ENCODE assay signal across 8 cellular contexts in genomic region chr14:80587096-80587724, GRCh38.
A peak's percentile ranks its signal among the peaks of the same experiment; 100 is the strongest.
DNase-seq lines count a peak whose midpoint lies in the region; ATAC-seq and TF ChIP-seq lines count a peak whose summit lies in the region.

No MANE protein-coding gene starts in this region.

- DNase-seq in COLO829 (ENCODE audit: low spot score) (peak; percentile 12), GM13977 (ENCODE audit: low spot score) (peak; percentile 17), NCI-H1694 (lab: John Stamatoyannopoulos, UW) (peak; percentile 38), astrocyte of the hippocampus (ENCODE audit: low read depth, low spot score) (peak; percentile 65), left lung (no peak), NCI-H2029 treated with DMSO at 0.1 percent for 48 hours (lab: John Stamatoyannopoulos, UW) (no peak), GDM1 (lab: John Stamatoyannopoulos, UW) (no peak)

- H3K4me3 ChIP-seq in left lung = no peak overlapping the region

- in situ Hi-C loops in GM13977 (cut with MboI; ENCODE audit: low pct_unique_long_range_greater_than_20kb, low sequenced_read_pairs, unreplicated experiment) = no loop called here

- ATAC-seq in HG02642 (IDR thresholded peaks at IDR 0.05; ENCODE audit: poor library complexity, unreplicated experiment) (peak; percentile 97), left lung (peak; percentile 74)

- no peaks in the 10 kb centered on the region for H3K27me3 ChIP-seq in left lung

- no peaks in the 10 kb centered on the region for H3K4me1 ChIP-seq in left lung

- H3K36me3 ChIP-seq in left lung = no peaks in the 10 kb centered on the region

- intact Hi-C loops in left lung (cut with DNase I) = no loop called here

- peaks cover 0 to 5% of the 10 kb centered on the region in 2 donors for H3K9me3 ChIP-seq in left lung

- no peak overlapping the region for H3K27ac ChIP-seq in left lung

- TF ChIP-seq CTCF in GM13977 (IDR thresholded peaks at IDR 0.05; ENCODE audit: extremely low read depth, insufficient read depth, missing control alignments) (peak; percentile 50), left lung (IDR thresholded peaks at IDR 0.05) (peak in 1 of 2 donors; percentile 26)

Comparison
In these comparisons a context has a peak if more than half of its experiments do, and no peak if none do; other contexts are left out.
1. DNase-seq: peak in COLO829 (single experiment), GM13977 (single experiment), NCI-H1694 (single experiment) and astrocyte of the hippocampus (single experiment); none in left lung (0 of 2), NCI-H2029 treated with DMSO at 0.1 percent for 48 hours (single experiment) and GDM1 (single experiment).